In genomic region chr6:122717350-122717749, GRCh38 we compare ENCODE assay signal across 11 cellular contexts.
A peak's percentile ranks its signal among the peaks of the same experiment; 100 is the strongest.
DNase-seq lines count a peak whose midpoint lies in the region; ATAC-seq and TF ChIP-seq lines count a peak whose summit lies in the region.
"Had no signal": no experiment of that assay in that cellular context is flagged by ENCODE, and none has a peak within 500 bp of the region (broad histone marks: within the 10 kb centered on the region; RNA-seq: fewer than 3 reads in every experiment).

No MANE protein-coding gene starts in this region.

- no peak overlapping the region for H3K4me2 ChIP-seq in smooth muscle cell

- H4K20me1 ChIP-seq in smooth muscle cell (ENCODE audit: low read depth), result no peaks in the 10 kb centered on the region

- H3K27me3 ChIP-seq in smooth muscle cell (ENCODE audit: low read depth), result no peaks in the 10 kb centered on the region

- H2AFZ ChIP-seq in smooth muscle cell (ENCODE audit: low read depth), result no peak overlapping the region

- DNase-seq in AG08396 (ENCODE audit: low spot score) (peak; percentile 15), KBM-7 (peak; percentile 83), OCI-M1 (lab: John Stamatoyannopoulos, UW) (peak; percentile 38), left ventricle myocardium superior (no peak), GM20000 (ENCODE audit: low spot score) (no peak), smooth muscle cell (lab: John Stamatoyannopoulos, UW; ENCODE audit: unreplicated experiment) (no peak), NCI-H1105 (lab: John Stamatoyannopoulos, UW) (no peak)
- DNase-seq in effector memory CD8-positive, alpha-beta T cell, result no peak
- DNase-seq: activated naive CD4-positive, alpha-beta T cell; CD8-positive, alpha-beta memory T cell; NCI-H510A had no signal

- intact Hi-C loops in left ventricle myocardium superior (cut with micrococcal nuclease), result no loop called here

- H3K79me2 ChIP-seq in smooth muscle cell (ENCODE audit: low read depth), result no peaks in the 10 kb centered on the region

- WGBS in smooth muscle cell (ENCODE audit: low lambda C conversion rate), result 38% methylated on average over 2 of the region's 2 CpGs

- H3K27me3 Mint-ChIP-seq in effector memory CD8-positive, alpha-beta T cell, result no peaks in the 10 kb centered on the region
- H3K27me3 Mint-ChIP-seq: CD8-positive, alpha-beta memory T cell had no signal

- peak; percentile 53 for ATAC-seq in left ventricle myocardium superior
- ATAC-seq in effector memory CD8-positive, alpha-beta T cell (replicated peaks), result no peak

- no peak overlapping the region for H3K27ac ChIP-seq in smooth muscle cell (ENCODE audit: low read depth)

- no peak overlapping the region for H3K4me3 Mint-ChIP-seq in effector memory CD8-positive, alpha-beta T cell
- H3K4me3 Mint-ChIP-seq: CD8-positive, alpha-beta memory T cell had no signal

- H3K36me3 ChIP-seq in smooth muscle cell (ENCODE audit: low read depth), result no peaks in the 10 kb centered on the region

- no peaks in the 10 kb centered on the region for H3F3A ChIP-seq in smooth muscle cell (ENCODE audit: low read depth)

- in situ Hi-C loops in KBM-7 (cut with MboI; ENCODE audit: low pct_unique_long_range_greater_than_20kb, low sequenced_read_pairs), result no loop called here

- H3K4me1 Mint-ChIP-seq in effector memory CD8-positive, alpha-beta T cell (ENCODE audit: low read depth in 2 of 2), result no peaks in the 10 kb centered on the region
- H3K4me1 Mint-ChIP-seq: CD8-positive, alpha-beta memory T cell had no signal

- H3K9ac ChIP-seq in smooth muscle cell (ENCODE audit: low read depth), result no peak overlapping the region

- no peak overlapping the region for H3K27ac Mint-ChIP-seq in effector memory CD8-positive, alpha-beta T cell
- H3K27ac Mint-ChIP-seq: CD8-positive, alpha-beta memory T cell had no signal

- TF ChIP-seq CTCF in GM20000 (IDR thresholded peaks at IDR 0.05; ENCODE audit: extremely low read depth, missing control alignments) (no peak), smooth muscle cell (IDR thresholded peaks at IDR 0.05; ENCODE audit: borderline replicate concordance, insufficient read depth, poor library complexity, severe bottlenecking) (no peak)

- peaks cover 0 to 1% of the 10 kb centered on the region in 2 donors for H3K9me3 Mint-ChIP-seq in effector memory CD8-positive, alpha-beta T cell
- H3K9me3 Mint-ChIP-seq: CD8-positive, alpha-beta memory T cell had no signal

- no peaks in the 10 kb centered on the region for H3K9me3 ChIP-seq in smooth muscle cell (replicated peaks; ENCODE audit: low read depth)

- H3K4me3 ChIP-seq in smooth muscle cell, result no peak overlapping the region

- H3K36me3 Mint-ChIP-seq in effector memory CD8-positive, alpha-beta T cell (ENCODE audit: insufficient read depth), result no peaks in the 10 kb centered on the region
- H3K36me3 Mint-ChIP-seq: CD8-positive, alpha-beta memory T cell had no signal

- H3K4me1 ChIP-seq in smooth muscle cell (ENCODE audit: low read depth), result peaks cover 24% of the 10 kb centered on the region

Comparison
In these comparisons a context has a peak if more than half of its experiments do, and no peak if none do; other contexts are left out.
1. DNase-seq: peak in AG08396 (single experiment), KBM-7 (single experiment) and OCI-M1 (single experiment); none in left ventricle myocardium superior (single experiment), effector memory CD8-positive, alpha-beta T cell (0 of 3), GM20000 (single experiment), smooth muscle cell (single experiment) and NCI-H1105 (single experiment).